In the genomic region with DNA sequence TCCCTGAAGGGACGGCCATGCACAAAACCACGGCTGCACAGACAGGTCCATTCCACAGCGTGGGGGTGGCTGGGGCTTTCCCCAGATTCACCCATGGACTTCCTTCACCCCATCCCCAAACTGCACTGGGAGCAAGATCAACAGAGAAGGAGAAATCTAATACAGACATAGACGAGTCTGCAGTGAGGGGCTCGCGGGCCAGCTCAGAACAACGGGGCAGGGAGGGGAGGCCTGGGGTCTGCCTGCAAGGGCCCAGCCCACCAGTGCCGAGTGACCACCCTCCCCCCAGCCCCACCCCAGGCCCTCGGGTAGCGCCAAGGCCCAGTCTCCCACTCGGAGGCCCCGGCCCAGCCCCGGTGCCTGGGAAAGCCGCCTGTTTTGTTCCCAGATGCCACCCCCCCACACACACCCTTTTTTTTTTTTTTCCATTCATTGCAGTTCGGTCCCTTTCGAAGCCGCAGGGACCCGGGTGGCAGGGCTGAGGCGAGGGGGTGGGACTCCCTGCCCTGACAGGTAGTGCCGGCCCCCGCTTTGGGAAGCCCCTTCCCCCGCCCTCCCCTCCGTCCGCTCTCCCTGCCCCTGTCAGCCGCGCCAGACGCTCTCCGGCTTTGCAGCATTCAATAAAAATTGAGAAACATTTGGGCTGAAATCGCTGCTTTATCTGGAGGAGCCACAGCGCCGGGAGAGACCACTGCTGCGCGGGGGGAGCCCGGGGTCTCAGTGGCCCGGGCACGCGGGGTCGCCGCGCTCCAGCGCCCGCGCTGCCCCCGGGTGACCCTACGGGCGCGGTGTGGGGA, we compare ENCODE assay signal across 8 cellular contexts. TPM values are rescaled to one million over a fixed set of nuclear protein-coding genes. Genes with fewer than 3 reads are reported as not detected.
DNase-seq lines count a peak whose midpoint lies in the region; TF ChIP-seq lines count a peak whose summit lies in the region.

No MANE protein-coding gene starts in this region.

- H2AFZ ChIP-seq in OCI-LY3 (ENCODE audit: low read depth, low read length): no peak overlapping the region

- H3K9me3 ChIP-seq in OCI-LY3 (ENCODE audit: insufficient read depth, low read length) (no peaks in the 10 kb centered on the region), iPS-15b (ENCODE audit: control insufficient read depth, insufficient read depth, low read length) (no peaks in the 10 kb centered on the region)

- H4K20me1 ChIP-seq in OCI-LY3 (ENCODE audit: insufficient read depth, low read length): peaks cover 21% of the 10 kb centered on the region

- H3K4me1 ChIP-seq in OCI-LY3 (ENCODE audit: low read length) (peaks cover 53% of the 10 kb centered on the region), iPS-15b (ENCODE audit: control insufficient read depth, insufficient read depth, low read length) (no peaks in the 10 kb centered on the region)

- no peak overlapping the region for H3K27ac ChIP-seq in OCI-LY3 (ENCODE audit: low read length)

- peaks cover 10% of the 10 kb centered on the region for H3K79me2 ChIP-seq in OCI-LY3 (ENCODE audit: low read length)

- 0 out of 2 replicates have a peak overlapping the region, but pooled peaks have one; percentile 30 for H3K9ac ChIP-seq in OCI-LY3 (ENCODE audit: low read length)
- H3K9ac ChIP-seq in iPS-15b (ENCODE audit: low read depth, low read length): no peak overlapping the region

- no peak for TF ChIP-seq CTCF in OCI-LY3 (IDR thresholded peaks at IDR 0.05; ENCODE audit: low read depth, low read length)

- DNase-seq in AG08395 (ENCODE audit: low spot score) (peak; percentile 83), H4 (ENCODE audit: low spot score) (peak; percentile 39), astrocyte of the hippocampus (ENCODE audit: low read depth, low spot score) (peak; percentile 86), skeletal muscle cell (ENCODE audit: low read depth) (no peak), T-helper 9 cell (no peak), NCI-H2029 (lab: John Stamatoyannopoulos, UW) (no peak)

- H3K27me3 ChIP-seq in OCI-LY3 (ENCODE audit: low read depth, low read length) (peaks cover 27% of the 10 kb centered on the region), iPS-15b (ENCODE audit: control insufficient read depth, insufficient read depth, low read length) (peaks cover 24% of the 10 kb centered on the region)

- peak overlapping the region; percentile 75 for H3K4me3 ChIP-seq in OCI-LY3 (ENCODE audit: low read length)
- peak overlapping the region; percentile 18 for H3K4me3 ChIP-seq in iPS-15b (ENCODE audit: low read depth, low read length)
- H3K4me3 ChIP-seq in skeletal muscle cell (ENCODE audit: low read depth, low read length): peak overlapping the region; percentile 43

- peak overlapping the region; percentile 75 for H3K4me2 ChIP-seq in OCI-LY3 (ENCODE audit: low read length)

- H3K36me3 ChIP-seq in OCI-LY3 (replicated peaks; ENCODE audit: low read depth, low read length) (no peaks in the 10 kb centered on the region), iPS-15b (ENCODE audit: control insufficient read depth, insufficient read depth, low read length) (no peaks in the 10 kb centered on the region)

RNA-seq across cellular contexts. Expression of a gene that starts 0.6 kb away (rescaled TPM):
- total RNA-seq in H4 (2014; rRNA removed; shearing (Covaris generic)): 55.5 and 70.9 TPM in 2 replicates

RNA-seq across cellular contexts. Expression of a gene that starts 57.1 kb away (rescaled TPM):
- not detected in 2 replicates for total RNA-seq in H4 (2014; rRNA removed; shearing (Covaris generic))

Comparison
In these comparisons a context has a peak if more than half of its experiments do, and no peak if none do; other contexts are left out.
1. DNase-seq: peak in AG08395 (single experiment), H4 (single experiment) and astrocyte of the hippocampus (single experiment); none in skeletal muscle cell (single experiment), T-helper 9 cell (single experiment) and NCI-H2029 (single experiment).
2. H3K4me3 ChIP-seq: peak in every context shown above with its lines; median percentile 75 in OCI-LY3; 43 in skeletal muscle cell; 18 in iPS-15b.